In genomic region chr20:19244291-19244690, GRCh38 we compare ENCODE assay signal across 28 cellular contexts. TPM values are rescaled to one million over a fixed set of nuclear protein-coding genes. Genes with fewer than 3 reads are reported as not detected.
"Had no signal": no experiment of that assay in that cellular context is flagged by ENCODE, and none has a peak within 500 bp of the region (broad histone marks: within the 10 kb centered on the region; RNA-seq: fewer than 3 reads in every experiment).

No MANE protein-coding gene starts in this region.

- H3K27me3 Mint-ChIP-seq: stimulated activated naive CD8-positive, alpha-beta T cell treated with anti-CD3 and anti-CD28 coated beads, Interleukin-15, Interleukin-2, amounts not matched to agents 100 ng/mL and 50 ng/mL, for 24 hours had no signal

- H3K27me3 ChIP-seq: neural progenitor cell, ovary, right lobe of liver, sigmoid colon, stomach, thyroid gland, tibial nerve, upper lobe of left lung, vagina had no signal

- H3K9me3 Mint-ChIP-seq: natural killer cell; nephron; neural progenitor cell; stimulated activated effector memory CD8-positive, alpha-beta T cell treated with anti-CD3 and anti-CD28 coated beads, Interleukin-12 subunit alpha, Interleukin-12 subunit beta, amount 100 ng/mL, for 72 hours; stimulated activated naive CD8-positive, alpha-beta T cell treated with anti-CD3 and anti-CD28 coated beads, Interleukin-15, Interleukin-2, amounts not matched to agents 100 ng/mL and 50 ng/mL, for 24 hours had no signal

- H3K27ac ChIP-seq: neural progenitor cell, ovary, parathyroid adenoma, psoas muscle, right lobe of liver, sigmoid colon, stomach, thoracic aorta, thyroid gland, tibial nerve, upper lobe of left lung, vagina had no signal

- H3K4me3 Mint-ChIP-seq: naive thymus-derived CD4-positive, alpha-beta T cell; natural killer cell; nephron; neural progenitor cell; stimulated activated effector memory CD8-positive, alpha-beta T cell treated with anti-CD3 and anti-CD28 coated beads, Interleukin-12 subunit alpha, Interleukin-12 subunit beta, amount 100 ng/mL, for 72 hours; stimulated activated naive CD8-positive, alpha-beta T cell treated with anti-CD3 and anti-CD28 coated beads, Interleukin-15, Interleukin-2, amounts not matched to agents 100 ng/mL and 50 ng/mL, for 24 hours had no signal

- DNase-seq: naive thymus-derived CD4-positive, alpha-beta T cell; natural killer cell; occipital lobe; ovary; posterior cingulate gyrus; psoas muscle; right cardiac atrium; right lobe of liver; sigmoid colon; small intestine; stimulated activated CD4-positive, alpha-beta T cell treated with anti-CD3 and anti-CD28 coated beads, Interleukin-15, amount 100 ng/mL, for 24 hours; stimulated activated CD4-positive, alpha-beta T cell treated with anti-CD3 and anti-CD28 coated beads, Interleukin-2, amount 100 ng/mL, for 24 hours; stimulated activated CD4-positive, alpha-beta T cell treated with anti-CD3 and anti-CD28 coated beads, Interleukin-2, amount 100 ng/mL, for 48 hours; stimulated activated CD4-positive, alpha-beta T cell treated with anti-CD3 and anti-CD28 coated beads, Interleukin-4, amount 100 ng/mL, for 24 hours; stimulated activated naive CD4-positive, alpha-beta T cell; stomach; thyroid gland; upper lobe of left lung had no signal

- H2AFZ ChIP-seq: neural progenitor cell, parathyroid adenoma had no signal

- H3K9me3 ChIP-seq: ovary, psoas muscle, right lobe of liver, sigmoid colon, stomach, thoracic aorta, thyroid gland, tibial nerve, upper lobe of left lung, vagina had no signal

- H3K36me3 Mint-ChIP-seq: naive thymus-derived CD4-positive, alpha-beta T cell; natural killer cell; neural progenitor cell; stimulated activated effector memory CD8-positive, alpha-beta T cell treated with anti-CD3 and anti-CD28 coated beads, Interleukin-12 subunit alpha, Interleukin-12 subunit beta, amount 100 ng/mL, for 72 hours had no signal

- FAIRE-seq: small intestine, urothelium cell line had no signal

- H3K4me1 ChIP-seq: neural progenitor cell, parathyroid adenoma, right lobe of liver, stomach, tibial nerve had no signal

- H3K4me3 ChIP-seq: neural progenitor cell, ovary, psoas muscle, right lobe of liver, sigmoid colon, stomach, thoracic aorta, thyroid gland, tibial nerve, upper lobe of left lung, vagina had no signal

- H3K4me1 Mint-ChIP-seq: naive thymus-derived CD4-positive, alpha-beta T cell; natural killer cell; stimulated activated effector memory CD8-positive, alpha-beta T cell treated with anti-CD3 and anti-CD28 coated beads, Interleukin-12 subunit alpha, Interleukin-12 subunit beta, amount 100 ng/mL, for 72 hours had no signal

- H3K36me3 ChIP-seq: neural progenitor cell, ovary, right lobe of liver, sigmoid colon, stomach, thoracic aorta, thyroid gland, tibial nerve, upper lobe of left lung, vagina had no signal

- H3K4me2 ChIP-seq: neural progenitor cell had no signal

- ATAC-seq: naive thymus-derived CD4-positive, alpha-beta T cell; natural killer cell; psoas muscle; right cardiac atrium; right lobe of liver; stimulated activated effector memory CD8-positive, alpha-beta T cell treated with anti-CD3 and anti-CD28 coated beads, Interleukin-12 subunit alpha, Interleukin-12 subunit beta, amount 100 ng/mL, for 72 hours had no signal

- H3K9ac ChIP-seq: neural progenitor cell, parathyroid adenoma had no signal

- H3K27ac Mint-ChIP-seq: naive thymus-derived CD4-positive, alpha-beta T cell; natural killer cell; nephron; neural progenitor cell; progenitor cell of endocrine pancreas; stimulated activated effector memory CD8-positive, alpha-beta T cell treated with anti-CD3 and anti-CD28 coated beads, Interleukin-12 subunit alpha, Interleukin-12 subunit beta, amount 100 ng/mL, for 72 hours; stimulated activated naive CD8-positive, alpha-beta T cell treated with anti-CD3 and anti-CD28 coated beads, Interleukin-15, Interleukin-2, amounts not matched to agents 100 ng/mL and 50 ng/mL, for 24 hours had no signal

RNA-seq across cellular contexts. Expression of gene SLC24A3, which starts 31.8 kb away (rescaled TPM):
- polyA plus RNA-seq: naive thymus-derived CD4-positive, alpha-beta T cell had no signal
